Comparison of ENCODE assay signal across 10 cellular contexts in the genomic region with DNA sequence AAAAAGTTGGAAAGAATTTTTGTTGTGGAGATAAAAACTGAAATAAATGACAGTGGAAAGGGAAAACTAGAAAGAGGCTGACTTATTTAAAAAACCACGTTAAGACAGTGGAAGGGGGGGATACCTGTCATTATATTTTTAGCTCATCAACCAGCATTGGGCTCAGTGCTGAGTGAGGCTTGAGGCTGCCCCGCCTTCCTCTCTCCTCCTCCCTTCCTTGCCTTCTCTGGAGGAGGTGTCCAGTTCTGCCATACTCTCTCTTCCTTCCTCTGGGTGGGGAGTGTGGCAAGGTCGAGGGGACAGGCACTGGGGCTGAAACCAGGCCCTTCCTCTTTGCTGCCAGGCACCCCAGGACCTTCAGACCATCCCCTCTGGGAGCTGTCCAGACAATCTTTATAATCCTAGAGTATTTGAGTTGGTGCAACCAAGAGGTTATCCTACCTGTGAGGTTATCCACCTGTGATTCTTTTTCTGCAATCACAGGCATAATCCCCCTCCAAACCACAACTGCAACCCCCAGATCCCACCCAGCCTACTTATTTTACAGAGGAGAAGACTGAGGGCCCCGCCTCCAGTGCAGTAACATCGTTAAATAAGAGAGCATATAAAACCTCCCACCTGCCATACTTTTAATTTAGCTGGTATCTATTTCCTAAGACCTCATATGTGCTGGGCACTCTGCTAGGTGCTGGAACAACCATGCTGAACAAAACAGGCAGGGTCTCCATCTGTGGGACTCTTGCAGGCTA.
A peak's percentile ranks its signal among the peaks of the same experiment; 100 is the strongest.
DNase-seq lines count a peak whose midpoint lies in the region; ATAC-seq, FAIRE-seq and TF ChIP-seq lines count a peak whose summit lies in the region.
"Had no signal": no experiment of that assay in that cellular context is flagged by ENCODE, and none has a peak within 500 bp of the region (broad histone marks: within the 10 kb centered on the region; RNA-seq: fewer than 3 reads in every experiment).

No MANE protein-coding gene starts in this region.

- peaks cover 4% of the 10 kb centered on the region for H3K4me1 Mint-ChIP-seq in T-helper 17 cell

- peak overlapping the region in 5 of 10 donors; percentile 54 to 73 (median 70) for H3K27ac ChIP-seq in heart right ventricle
- peak overlapping the region; percentile 27 for H3K27ac ChIP-seq in muscle layer of duodenum (ENCODE audit: low read length)

- H3K4me1 ChIP-seq in heart right ventricle: peaks cover 0 to 20% (median 13%) of the 10 kb centered on the region in 9 donors
- H3K4me1 ChIP-seq in muscle layer of duodenum (ENCODE audit: control insufficient read depth in 1 of 2, insufficient read depth in 2 of 2, low read length in 2 of 2): peaks cover 0 to 11% of the 10 kb centered on the region in 2 donors

- intact Hi-C loops in heart right ventricle (cut with DNase I): no loop called here
- intact Hi-C loops in Right ventricle myocardium superior (cut with DNase I): no loop called here

- ATAC-seq in heart right ventricle (no peak), Right ventricle myocardium superior (ENCODE audit: poor library complexity) (no peak), HG02763 (IDR thresholded peaks at IDR 0.05; ENCODE audit: unreplicated experiment) (no peak), T-helper 17 cell (no peak)

- WGBS in heart right ventricle, 2 donors: 60 to 65% methylated on average over 5 of the region's 5 CpGs

- H3K36me3 ChIP-seq in heart right ventricle (no peaks in the 10 kb centered on the region), muscle layer of duodenum (ENCODE audit: control insufficient read depth in 1 of 2, insufficient read depth in 2 of 2, low read length in 2 of 2) (no peaks in the 10 kb centered on the region)

- H3K27me3 ChIP-seq in heart right ventricle (peaks cover 0 to 37% (median 20%) of the 10 kb centered on the region in 7 donors), muscle layer of duodenum (ENCODE audit: low read depth, low read length) (no peaks in the 10 kb centered on the region)

- H3K4me3 Mint-ChIP-seq in T-helper 17 cell: no peak overlapping the region

- DNase-seq in heart right ventricle: no peak
- no peak for DNase-seq in Right ventricle myocardium superior
- DNase-seq in epithelial cell of proximal tubule (ENCODE audit: low read depth): no peak
- no peak for DNase-seq in frontal cortex (ENCODE audit: low spot score in 2 of 2)
- no peak for DNase-seq in HuH-7 (ENCODE audit: low spot score)
- DNase-seq in T-helper 17 cell: no peak
- DNase-seq: SHP77 treated with DMSO at 0.1 percent for 48 hours had no signal

- H3K4me3 ChIP-seq in heart right ventricle: peak overlapping the region in 8 of 10 donors; percentile 26 to 61 (median 54)
- H3K4me3 ChIP-seq in epithelial cell of proximal tubule (ENCODE audit: low read depth, low read length): peak overlapping the region; percentile 51
- peak overlapping the region; percentile 66 to 72 for H3K4me3 ChIP-seq in muscle layer of duodenum (ENCODE audit: low read depth in 1 of 2, low read length in 2 of 2)

- peaks cover 3% of the 10 kb centered on the region for H3K36me3 Mint-ChIP-seq in T-helper 17 cell (ENCODE audit: low read depth)

- TF ChIP-seq CTCF in heart right ventricle (IDR thresholded peaks at IDR 0.05) (no peak), epithelial cell of proximal tubule (conservative IDR thresholded peaks at IDR 0.05; ENCODE audit: low read depth, low read length) (no peak)

- H3K27ac Mint-ChIP-seq in T-helper 17 cell: no peak overlapping the region
- H3K27ac Mint-ChIP-seq: activated T-helper 2 cell treated with anti-CD3 and anti-CD28 coated beads, Interferon-gamma antibody, Interleukin-2, Interleukin-4, amounts not matched to agents 10 μg/mL and 5 μg/mL and 100 μg/mL, durations not matched to agents 14 hours and 24 hours and 36 hours had no signal

- H3K9me3 ChIP-seq in heart right ventricle (no peaks in the 10 kb centered on the region), muscle layer of duodenum (ENCODE audit: control insufficient read depth in 1 of 2, low read length in 2 of 2) (no peaks in the 10 kb centered on the region), T-helper 17 cell (ENCODE audit: control insufficient read depth, low read length, poor library complexity, severe bottlenecking) (no peaks in the 10 kb centered on the region)

- FAIRE-seq in frontal cortex (lab: Jason Lieb, UNC): no peak

- H3K27me3 Mint-ChIP-seq in T-helper 17 cell: peaks cover 66% of the 10 kb centered on the region
